In genomic region chr16:86496262-86496928, GRCh38 we compare ENCODE assay signal across 19 cellular contexts. TPM values are rescaled to one million over a fixed set of nuclear protein-coding genes. Genes with fewer than 3 reads are reported as not detected.
A peak's percentile ranks its signal among the peaks of the same experiment; 100 is the strongest.
DNase-seq lines count a peak whose midpoint lies in the region; ATAC-seq and TF ChIP-seq lines count a peak whose summit lies in the region.
"Had no signal": no experiment of that assay in that cellular context is flagged by ENCODE, and none has a peak within 500 bp of the region (broad histone marks: within the 10 kb centered on the region; RNA-seq: fewer than 3 reads in every experiment).

No MANE protein-coding gene starts in this region.

- H2BK15ac ChIP-seq in neuronal stem cell (ENCODE audit: low read length), result peak overlapping the region; percentile 69

- H4K8ac ChIP-seq in neuronal stem cell (ENCODE audit: low read depth, low read length), result no peak overlapping the region

- peaks cover 0 to 4% (median 0%) of the 10 kb centered on the region in 4 donors for H3K4me1 ChIP-seq in Peyer's patch
- peaks cover 42% of the 10 kb centered on the region for H3K4me1 ChIP-seq in hepatocyte (ENCODE audit: insufficient read depth)
- H3K4me1 ChIP-seq in neuronal stem cell (ENCODE audit: control insufficient read depth in 2 of 2, insufficient read depth in 1 of 2, low read depth in 1 of 2, low read length in 2 of 2), result no peaks in the 10 kb centered on the region

- no peaks in the 10 kb centered on the region for H3K36me3 ChIP-seq in Peyer's patch
- no peaks in the 10 kb centered on the region for H3K36me3 ChIP-seq in hepatocyte (replicated peaks; ENCODE audit: insufficient read depth, low read depth)
- H3K36me3 ChIP-seq in neuronal stem cell (replicated peaks in 1 of 2; ENCODE audit: control insufficient read depth in 2 of 2, insufficient read depth in 2 of 2, low read length in 2 of 2), result no peaks in the 10 kb centered on the region

- H2AFZ ChIP-seq in hepatocyte, result no peak overlapping the region
- no peak overlapping the region for H2AFZ ChIP-seq in neuronal stem cell (ENCODE audit: low read length)

- ATAC-seq in HG02981 (IDR thresholded peaks at IDR 0.05; ENCODE audit: unreplicated experiment), result no peak
- ATAC-seq in GM21825 (IDR thresholded peaks at IDR 0.05; ENCODE audit: unreplicated experiment), result no peak
- ATAC-seq in stimulated activated naive CD8-positive, alpha-beta T cell treated with anti-CD3 and anti-CD28 coated beads, Interleukin-15, Interleukin-2, amounts not matched to agents 100 U/mL and 50 U/mL, for 24 hours, result no peak
- ATAC-seq: mucosa of descending colon, Panc1, SK-N-SH treated with all-trans-retinoic acid at 6 μM for 48 hours had no signal

- H4K91ac ChIP-seq in neuronal stem cell (ENCODE audit: low read depth, low read length, poor library complexity), result no peak overlapping the region

- H3K4me2 ChIP-seq in hepatocyte (peak overlapping the region; percentile 89), neuronal stem cell (ENCODE audit: insufficient read depth, low read length, poor library complexity, severe bottlenecking) (no peak overlapping the region)
- H3K4me2 ChIP-seq: KMS-11 had no signal

- peak overlapping the region; percentile 47 for H3K4me3 ChIP-seq in AG04450 (ENCODE audit: low read depth, low read length)
- H3K4me3 ChIP-seq in Peyer's patch, result peak overlapping the region in 3 of 4 donors; percentile 10 to 51 (median 22)
- no peak overlapping the region for H3K4me3 ChIP-seq in hepatocyte
- no peak overlapping the region for H3K4me3 ChIP-seq in neuronal stem cell (ENCODE audit: low read length in 2 of 2)
- H3K4me3 ChIP-seq: mucosa of descending colon had no signal

- 14% methylated on average over 34 of the region's 34 CpGs for WGBS in hepatocyte (ENCODE audit: low lambda C conversion rate, missing lambda C conversion rate)
- no CpG with 5 or more reads among the region's 34 CpGs for WGBS in neuronal stem cell (ENCODE audit: extremely low coverage in 2 of 2, insufficient read length in 2 of 2, insufficient replicate concordance in 1 of 2), 2 donors

- H4K20me1 ChIP-seq in hepatocyte (ENCODE audit: insufficient read depth, poor library complexity, severe bottlenecking), result peaks cover 2% of the 10 kb centered on the region

- no peak for TF ChIP-seq POLR2A in Peyer's patch (IDR thresholded peaks at IDR 0.05)

- H3K23ac ChIP-seq in neuronal stem cell (ENCODE audit: low read depth, low read length, poor library complexity), result peak overlapping the region; percentile 76

- H3K9me3 ChIP-seq in AG04450 (ENCODE audit: control insufficient read depth, insufficient read depth, low read length), result peaks cover 12% of the 10 kb centered on the region; the same call in 1 of the 2 replicates
- H3K9me3 ChIP-seq in Peyer's patch, result no peaks in the 10 kb centered on the region
- H3K9me3 ChIP-seq in hepatocyte (ENCODE audit: low read depth), result no peaks in the 10 kb centered on the region
- peaks cover 0 to 6% of the 10 kb centered on the region in 2 donors for H3K9me3 ChIP-seq in neuronal stem cell (replicated peaks in 1 of 2; ENCODE audit: control insufficient read depth in 2 of 2, insufficient read depth in 1 of 2, low read depth in 1 of 2, low read length in 2 of 2)
- H3K9me3 ChIP-seq: mucosa of descending colon had no signal

- peak overlapping the region; percentile 17 for H2BK120ac ChIP-seq in neuronal stem cell (ENCODE audit: low read depth, low read length)

- no peak for TF ChIP-seq CTCF in AG04450 (IDR thresholded peaks at IDR 0.05; ENCODE audit: low read depth, low read length)
- no peak for TF ChIP-seq CTCF in Peyer's patch (IDR thresholded peaks at IDR 0.05)
- TF ChIP-seq CTCF in hepatocyte (IDR thresholded peaks at IDR 0.05; ENCODE audit: poor library complexity), result no peak

- no peak overlapping the region for H2BK5ac ChIP-seq in neuronal stem cell (ENCODE audit: low read length)

- no peak overlapping the region for H3K9ac ChIP-seq in neuronal stem cell (ENCODE audit: low read depth, low read length, poor library complexity)
- H3K9ac ChIP-seq: KMS-11 had no signal

- peak overlapping the region; percentile 81 for H2AK5ac ChIP-seq in neuronal stem cell (ENCODE audit: low read depth, low read length)

- CTCF ChIA-PET in AG04450 (lab: Charles Lee), result interaction anchor here (0.6 kb wide), 1 partner anchor 675 kb away, joined by 6 read pairs; no protein-coding TSS in a partner anchor

- no peak overlapping the region for H3K27ac ChIP-seq in AG04450 (ENCODE audit: low read depth, low read length)
- peak overlapping the region; percentile 63 to 99 (median 80) for H3K27ac ChIP-seq in Peyer's patch
- peak overlapping the region; percentile 83 for H3K27ac ChIP-seq in hepatocyte
- H3K27ac ChIP-seq in neuronal stem cell (replicated peaks; ENCODE audit: low read length), result no peak overlapping the region
- H3K27ac ChIP-seq: KMS-11 had no signal

- H3K4ac ChIP-seq in neuronal stem cell (ENCODE audit: low read length), result peak overlapping the region; percentile 54

- H3K14ac ChIP-seq in neuronal stem cell (ENCODE audit: low read length), result peak overlapping the region; percentile 77

- H2BK12ac ChIP-seq in neuronal stem cell (ENCODE audit: low read length), result peak overlapping the region; percentile 16

- POLR2A ChIA-PET in AG04450 (lab: Yijun Ruan, JAX), result interaction anchor here (0.7 kb wide), 1 partner anchor 13 kb away, joined by 17 read pairs; no protein-coding TSS in a partner anchor

- H3K27me3 ChIP-seq in AG04450 (ENCODE audit: control insufficient read depth, insufficient read depth, low read length) (no peaks in the 10 kb centered on the region), Peyer's patch (peaks cover 0 to 12% of the 10 kb centered on the region in 2 donors), hepatocyte (peaks cover 100% of the 10 kb centered on the region), neuronal stem cell (ENCODE audit: control insufficient read depth in 3 of 3, insufficient read depth in 3 of 3, low read depth in 1 of 3, low read length in 3 of 3) (peaks cover 70 to 98% (median 97%) of the 10 kb centered on the region in 3 experiments)

- H3K18ac ChIP-seq in neuronal stem cell (ENCODE audit: low read length), result peak overlapping the region; percentile 75

- H3K79me2 ChIP-seq in hepatocyte, result peaks cover 96% of the 10 kb centered on the region

- DNase-seq in AG04450 (ENCODE audit: low read depth, low spot score), result no peak
- no peak for DNase-seq in Peyer's patch
- DNase-seq in hepatocyte (ENCODE audit: low spot score), result no peak
- no peak for DNase-seq in neuronal stem cell (ENCODE audit: low spot score)
- DNase-seq in stimulated activated naive CD8-positive, alpha-beta T cell treated with anti-CD3 and anti-CD28 coated beads, Interleukin-15, Interleukin-2, amounts not matched to agents 100 U/mL and 50 U/mL, for 24 hours, result no peak
- no peak for DNase-seq in EL
- DNase-seq: activated CD4-positive, alpha-beta memory T cell treated with anti-CD3 and anti-CD28 coated beads, Interleukin-2, amount 10 ng/mL, durations not matched to agents 7 days and 5 days; COR-L47; islet precursor cell; mucosa of descending colon; NCI-H1092; NCI-H2171; NCI-H748 treated with DMSO at 0.1 percent for 48 hours; substantia nigra had no signal

- H3K79me1 ChIP-seq in neuronal stem cell (ENCODE audit: low read depth, low read length), result no peaks in the 10 kb centered on the region

- no peaks in the 10 kb centered on the region for H3K9me2 ChIP-seq in hepatocyte (replicated peaks; ENCODE audit: insufficient read depth)

RNA-seq across cellular contexts. Expression of gene FOXF1, which starts 13.9 kb away (rescaled TPM):
- polyA plus RNA-seq in AG04450 (2011; rRNA removed) (61.0 and 65.1 TPM in 2 replicates), hepatocyte (30.0 and 37.4 TPM in 2 replicates)
- 56.9 and 66.0 TPM in 2 replicates for polyA minus RNA-seq in AG04450 (2011; rRNA and poly(A)+ RNA removed)
- total RNA-seq in Peyer's patch (10 to 100 TPM in 2 of 4 donors, 1 to 10 TPM in 2; 4.4 to 36.3 (median 9.0) TPM), hepatocyte (23.7 and 26.8 TPM in 2 replicates)
- 0.01 TPM for polyA plus RNA-seq in neuronal stem cell (2013, experiment 1 of 2)
- polyA plus RNA-seq in neuronal stem cell (2013, experiment 2 of 2), result not detected
- total RNA-seq: activated CD4-positive, alpha-beta memory T cell treated with anti-CD3 and anti-CD28 coated beads, Interleukin-2, amount 10 ng/mL, durations not matched to agents 7 days and 5 days had no signal

RNA-seq across cellular contexts. Expression of gene MTHFSD, which starts 58.6 kb away (rescaled TPM):
- polyA plus RNA-seq in AG04450 (2011; rRNA removed), result 15.6 and 16.7 TPM in 2 replicates
- 22.9 and 23.5 TPM in 2 replicates for polyA minus RNA-seq in AG04450 (2011; rRNA and poly(A)+ RNA removed)
- 10 to 100 TPM; 18.2 to 35.4 (median 21.9) TPM for total RNA-seq in Peyer's patch
- total RNA-seq in hepatocyte, result 8.1 and 21.5 TPM in 2 replicates
- polyA plus RNA-seq in hepatocyte, result 11.5 and 15.3 TPM in 2 replicates
- polyA plus RNA-seq in neuronal stem cell (2013, experiment 1 of 2), result 12.3 TPM
- polyA plus RNA-seq in neuronal stem cell (2013, experiment 2 of 2), result 12.6 TPM

Comparison
In these comparisons a context has a peak if more than half of its experiments do, and no peak if none do; other contexts are left out.
1. H3K27ac ChIP-seq: peak in Peyer's patch (4 of 4) and hepatocyte (single experiment); none in AG04450 (single experiment) and neuronal stem cell (single experiment).
2. H3K4me3 ChIP-seq: peak in AG04450 (single experiment) and Peyer's patch (3 of 4); none in hepatocyte (single experiment) and neuronal stem cell (0 of 2).